Comparison of ENCODE assay signal across 2 cellular contexts in genomic region chr20:46484954-46485353, GRCh38.
TF ChIP-seq lines count a peak whose summit lies in the region.

No MANE protein-coding gene starts in this region.

TF ChIP-seq in GM23338, 12 proteins besides CTCF, POLR2A, EP300 and RAD21:
- TF ChIP-seq JUNB (IDR thresholded peaks at IDR 0.05; ENCODE audit: unreplicated experiment) (no peak), POLR2AphosphoS5 (IDR thresholded peaks at IDR 0.05; ENCODE audit: low read depth) (no peak), ZNF114 (CRISPR knock-in tag; IDR thresholded peaks at IDR 0.05) (no peak), STAT1 (IDR thresholded peaks at IDR 0.05; ENCODE audit: unreplicated experiment) (no peak), ZNF331 (CRISPR knock-in tag; IDR thresholded peaks at IDR 0.05; ENCODE audit: low read depth) (no peak), REST (IDR thresholded peaks at IDR 0.05; ENCODE audit: unreplicated experiment) (no peak), EZH2 (IDR thresholded peaks at IDR 0.05; ENCODE audit: low read depth, unreplicated experiment) (no peak), ZNF462 (CRISPR knock-in tag; IDR thresholded peaks at IDR 0.05) (no peak)

TF ChIP-seq in H1, 55 proteins besides CTCF, POLR2A, EP300 and RAD21:
- TF ChIP-seq EGR1 (IDR thresholded peaks at IDR 0.05; ENCODE audit: borderline replicate concordance, low read depth, low read length) (no peak), CTBP2 (IDR thresholded peaks at IDR 0.05; ENCODE audit: borderline replicate concordance, insufficient read depth, insufficient read length, low read length) (no peak), NANOG (IDR thresholded peaks at IDR 0.05; ENCODE audit: insufficient read depth, low read depth, low read length, poor library complexity, severe bottlenecking) (no peak), CREB1 (IDR thresholded peaks at IDR 0.05) (no peak), SIRT6 (IDR thresholded peaks at IDR 0.05; ENCODE audit: low read length) (no peak), CHD2 (IDR thresholded peaks at IDR 0.05; ENCODE audit: low read length) (no peak), NRF1 (IDR thresholded peaks at IDR 0.05; ENCODE audit: low read depth, low read length) (no peak), TEAD4 (IDR thresholded peaks at IDR 0.05; ENCODE audit: low read depth, low read length) (no peak)
